8 cellular contexts compared by ENCODE assay signal in the genomic region with DNA sequence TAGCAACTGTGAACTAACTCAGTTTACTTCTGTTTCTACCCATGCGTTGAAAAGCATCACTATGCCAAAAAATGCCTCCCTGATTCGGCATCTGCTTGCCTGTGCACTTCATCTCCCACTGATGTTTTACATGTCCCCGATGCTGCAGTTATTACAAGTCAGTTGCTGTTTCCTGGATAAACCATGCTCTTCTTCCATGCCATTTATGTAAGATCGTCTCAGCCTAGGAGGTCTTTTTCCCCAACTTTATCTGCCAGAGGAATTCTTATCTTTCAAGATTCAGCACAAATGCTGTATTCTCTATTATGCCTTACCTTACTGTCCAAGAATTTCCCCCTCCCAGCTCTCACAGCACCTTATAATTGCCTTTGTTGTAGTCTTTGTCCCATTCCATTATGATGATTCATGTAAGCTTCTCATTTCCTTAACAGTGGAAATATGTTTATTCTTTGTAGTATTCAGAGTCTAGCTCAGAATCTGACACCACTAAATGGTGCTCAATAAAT. TPM values are rescaled to one million over a fixed set of nuclear protein-coding genes. Genes with fewer than 3 reads are reported as not detected.
DNase-seq lines count a peak whose midpoint lies in the region; ATAC-seq and TF ChIP-seq lines count a peak whose summit lies in the region.

No MANE protein-coding gene starts in this region.

- peaks cover 6% of the 10 kb centered on the region for H3K36me3 Mint-ChIP-seq in Calu3 (ENCODE audit: insufficient read depth, unreplicated experiment)

- no peaks in the 10 kb centered on the region for H3K36me3 ChIP-seq in mucosa of descending colon (ENCODE audit: low read depth)

- no peak for TF ChIP-seq RAD21 in Ishikawa (IDR thresholded peaks at IDR 0.05; ENCODE audit: low read depth)

- no peaks in the 10 kb centered on the region for H3K9me3 ChIP-seq in mucosa of descending colon

- CTCF ChIA-PET in Calu3 (lab: Charles Lee), result interaction anchor here (0.6 to 1.0 kb wide), 3 partner anchors 128 to 1685 kb away, joined by 4 to 10 read pairs (median 7); no protein-coding TSS in a partner anchor

- no peak overlapping the region for H3K4me3 ChIP-seq in mucosa of descending colon

- H3K27me3 Mint-ChIP-seq in Calu3 (ENCODE audit: unreplicated experiment), result no peaks in the 10 kb centered on the region

- intact Hi-C loops in Calu3 (cut with micrococcal nuclease; ENCODE audit: unreplicated experiment) (loop anchor here (2.0 to 10.0 kb wide), 2 partner anchors 29 to 131 kb away; a partner anchor contains a TSS), mucosa of descending colon (cut with DNase I, micrococcal nuclease) (no loop called here)

- TF ChIP-seq EP300 in Ishikawa (IDR thresholded peaks at IDR 0.05; ENCODE audit: borderline replicate concordance), result peak; percentile 56; the same call in 1 of the 2 replicates

- DNase-seq in Calu3 (peak; percentile 29), dermis blood vessel endothelial cell (peak; percentile 93), mucosa of descending colon (no peak), SHP77 (lab: John Stamatoyannopoulos, UW) (no peak), NCI-H1105 treated with DMSO at 0.1 percent for 48 hours (lab: John Stamatoyannopoulos, UW) (no peak), NCI-H187 treated with DMSO at 0.1 percent for 48 hours (lab: John Stamatoyannopoulos, UW) (no peak), NOMO-1 (lab: John Stamatoyannopoulos, UW; ENCODE audit: unreplicated experiment in 2 of 2) (no peak)

- peaks cover 7% of the 10 kb centered on the region for H3K4me1 ChIP-seq in mucosa of descending colon (ENCODE audit: low read depth)

- peak overlapping the region; percentile 58 for H3K4me3 Mint-ChIP-seq in Calu3 (ENCODE audit: low read depth, unreplicated experiment)

- TF ChIP-seq CTCF in Calu3 (IDR thresholded peaks at IDR 0.05; ENCODE audit: unreplicated experiment) (no peak), mucosa of descending colon (IDR thresholded peaks at IDR 0.05) (no peak)

- H3K27ac Mint-ChIP-seq in Calu3 (ENCODE audit: unreplicated experiment), result peak overlapping the region; percentile 88

- no TSS peak for BruUV-seq in Calu3 (replicated peaks; lab: Mats Ljungman, UMichigan)

- H3K4me1 Mint-ChIP-seq in Calu3 (ENCODE audit: low read depth, unreplicated experiment), result peaks cover 23% of the 10 kb centered on the region

- peak; percentile 95 for ATAC-seq in mucosa of descending colon

- no peaks in the 10 kb centered on the region for H3K9me3 Mint-ChIP-seq in Calu3 (ENCODE audit: low read depth, unreplicated experiment)

TF ChIP-seq in Ishikawa, 13 proteins besides CTCF, POLR2A, EP300 and RAD21:
- TF ChIP-seq NFIC (IDR thresholded peaks at IDR 0.05) (no peak), CEBPB (IDR thresholded peaks at IDR 0.05) (no peak), TEAD4 (IDR thresholded peaks at IDR 0.05) (peak; percentile 81), ZBTB7A (IDR thresholded peaks at IDR 0.05; ENCODE audit: low read depth) (no peak), FOXM1 (IDR thresholded peaks at IDR 0.05; ENCODE audit: borderline replicate concordance, low read depth) (peak; percentile 34; the same call in 1 of the 2 replicates), CREB1 (IDR thresholded peaks at IDR 0.05; ENCODE audit: low read depth) (no peak), TAF1 (IDR thresholded peaks at IDR 0.05; ENCODE audit: low read depth) (no peak), YY1 (IDR thresholded peaks at IDR 0.05; ENCODE audit: low read depth) (no peak), EGR1 (IDR thresholded peaks at IDR 0.05) (no peak), TCF12 (IDR thresholded peaks at IDR 0.05; ENCODE audit: low read depth) (0 out of 2 replicates have a peak, but pooled peaks have one; percentile 27)
- TF ChIP-seq, protein P1, sequence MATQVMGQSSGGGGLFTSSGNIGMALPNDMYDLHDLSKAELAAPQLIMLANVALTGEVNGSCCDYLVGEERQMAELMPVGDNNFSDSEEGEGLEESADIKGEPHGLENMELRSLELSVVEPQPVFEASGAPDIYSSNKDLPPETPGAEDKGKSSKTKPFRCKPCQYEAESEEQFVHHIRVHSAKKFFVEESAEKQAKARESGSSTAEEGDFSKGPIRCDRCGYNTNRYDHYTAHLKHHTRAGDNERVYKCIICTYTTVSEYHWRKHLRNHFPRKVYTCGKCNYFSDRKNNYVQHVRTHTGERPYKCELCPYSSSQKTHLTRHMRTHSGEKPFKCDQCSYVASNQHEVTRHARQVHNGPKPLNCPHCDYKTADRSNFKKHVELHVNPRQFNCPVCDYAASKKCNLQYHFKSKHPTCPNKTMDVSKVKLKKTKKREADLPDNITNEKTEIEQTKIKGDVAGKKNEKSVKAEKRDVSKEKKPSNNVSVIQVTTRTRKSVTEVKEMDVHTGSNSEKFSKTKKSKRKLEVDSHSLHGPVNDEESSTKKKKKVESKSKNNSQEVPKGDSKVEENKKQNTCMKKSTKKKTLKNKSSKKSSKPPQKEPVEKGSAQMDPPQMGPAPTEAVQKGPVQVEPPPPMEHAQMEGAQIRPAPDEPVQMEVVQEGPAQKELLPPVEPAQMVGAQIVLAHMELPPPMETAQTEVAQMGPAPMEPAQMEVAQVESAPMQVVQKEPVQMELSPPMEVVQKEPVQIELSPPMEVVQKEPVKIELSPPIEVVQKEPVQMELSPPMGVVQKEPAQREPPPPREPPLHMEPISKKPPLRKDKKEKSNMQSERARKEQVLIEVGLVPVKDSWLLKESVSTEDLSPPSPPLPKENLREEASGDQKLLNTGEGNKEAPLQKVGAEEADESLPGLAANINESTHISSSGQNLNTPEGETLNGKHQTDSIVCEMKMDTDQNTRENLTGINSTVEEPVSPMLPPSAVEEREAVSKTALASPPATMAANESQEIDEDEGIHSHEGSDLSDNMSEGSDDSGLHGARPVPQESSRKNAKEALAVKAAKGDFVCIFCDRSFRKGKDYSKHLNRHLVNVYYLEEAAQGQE (IDR thresholded peaks at IDR 0.05; ENCODE audit: low read depth), result no peak
- TF ChIP-seq, protein P2, sequence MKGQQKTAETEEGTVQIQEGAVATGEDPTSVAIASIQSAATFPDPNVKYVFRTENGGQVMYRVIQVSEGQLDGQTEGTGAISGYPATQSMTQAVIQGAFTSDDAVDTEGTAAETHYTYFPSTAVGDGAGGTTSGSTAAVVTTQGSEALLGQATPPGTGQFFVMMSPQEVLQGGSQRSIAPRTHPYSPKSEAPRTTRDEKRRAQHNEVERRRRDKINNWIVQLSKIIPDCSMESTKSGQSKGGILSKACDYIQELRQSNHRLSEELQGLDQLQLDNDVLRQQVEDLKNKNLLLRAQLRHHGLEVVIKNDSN (IDR thresholded peaks at IDR 0.05), result no peak
- TF ChIP-seq, protein P3, sequence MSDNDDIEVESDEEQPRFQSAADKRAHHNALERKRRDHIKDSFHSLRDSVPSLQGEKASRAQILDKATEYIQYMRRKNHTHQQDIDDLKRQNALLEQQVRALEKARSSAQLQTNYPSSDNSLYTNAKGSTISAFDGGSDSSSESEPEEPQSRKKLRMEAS (IDR thresholded peaks at IDR 0.05), result no peak
TF ChIP-seq in Ishikawa: peak in this region for 3.

RNA-seq across cellular contexts. Expression of a gene that starts 30.0 kb away (rescaled TPM):
- total RNA-seq in Calu3 (2022) (28.5 and 30.3 TPM in 2 replicates), dermis blood vessel endothelial cell (20.6 and 30.8 TPM in 2 replicates), mucosa of descending colon (100 to 1,000 TPM in 1 of 3 donors, 10 to 100 TPM in 2; 91.0 to 155 (median 99.3) TPM)

Comparison
In these comparisons a context has a peak if more than half of its experiments do, and no peak if none do; other contexts are left out.
1. DNase-seq: peak in Calu3 (single experiment) and dermis blood vessel endothelial cell (single experiment); none in mucosa of descending colon (0 of 3), SHP77 (0 of 2), NCI-H1105 treated with DMSO at 0.1 percent for 48 hours (single experiment), NCI-H187 treated with DMSO at 0.1 percent for 48 hours (single experiment) and NOMO-1 (0 of 2).